Comparison of ENCODE assay signal across 1 cellular context in the genomic region with DNA sequence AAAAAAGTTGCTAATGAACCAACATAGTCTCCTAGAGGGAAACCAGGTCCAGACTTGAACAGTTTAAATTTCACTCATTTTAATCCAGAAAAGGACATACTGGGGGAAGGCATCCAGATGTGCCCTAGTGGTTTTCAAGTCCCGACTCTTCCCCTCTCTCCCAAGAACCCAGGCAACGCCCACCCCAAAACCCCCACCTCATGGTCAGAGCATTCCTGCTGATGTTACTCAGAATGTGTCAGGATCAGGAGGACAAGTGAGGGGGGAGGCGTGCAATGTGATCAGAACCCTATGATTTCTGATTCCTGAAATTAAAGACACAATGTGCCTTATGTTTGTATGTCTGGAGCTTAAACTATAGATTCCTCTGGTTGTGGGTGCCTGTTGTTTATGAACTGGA.
TF ChIP-seq lines count a peak whose summit lies in the region.

No MANE protein-coding gene starts in this region.

TF ChIP-seq in K562, 482 proteins besides CTCF, POLR2A, EP300 and RAD21:
- TF ChIP-seq PCBP2 (IDR thresholded peaks at IDR 0.05; ENCODE audit: low read depth, low read length, poor library complexity, severe bottlenecking) (no peak), POLR2AphosphoS2 (IDR thresholded peaks at IDR 0.05; ENCODE audit: low read length) (0 out of 2 replicates have a peak, but pooled peaks have one; percentile 1)
